In genomic region chr22:35353318-35353717, GRCh38 we compare ENCODE assay signal across 1 cellular context.
TF ChIP-seq lines count a peak whose summit lies in the region.

No MANE protein-coding gene starts in this region.

TF ChIP-seq in HepG2, 621 proteins besides CTCF, POLR2A, EP300 and RAD21:
- TF ChIP-seq RARA (CRISPR knock-in tag; IDR thresholded peaks at IDR 0.05) (no peak), ZMAT3 (CRISPR knock-in tag; conservative IDR thresholded peaks at IDR 0.05) (0 out of 2 replicates have a peak, but pooled peaks have one; percentile 4), ELK4 (CRISPR knock-in tag; IDR thresholded peaks at IDR 0.05; ENCODE audit: borderline replicate concordance) (no peak), RBAK (CRISPR knock-in tag; IDR thresholded peaks at IDR 0.05) (no peak), ZNF724P (CRISPR knock-in tag; IDR thresholded peaks at IDR 0.05; ENCODE audit: borderline replicate concordance) (no peak), CAMTA2 (CRISPR knock-in tag; IDR thresholded peaks at IDR 0.05; ENCODE audit: borderline replicate concordance) (no peak), ZNF629 (CRISPR knock-in tag; conservative IDR thresholded peaks at IDR 0.05) (0 out of 2 replicates have a peak, but pooled peaks have one; percentile 1)
